ENCODE assay signal across 18 cellular contexts in genomic region chr1:29470788-29471119, GRCh38.
A peak's percentile ranks its signal among the peaks of the same experiment; 100 is the strongest.
DNase-seq lines count a peak whose midpoint lies in the region; ATAC-seq, FAIRE-seq and TF ChIP-seq lines count a peak whose summit lies in the region.
"Had no signal": no experiment of that assay in that cellular context is flagged by ENCODE, and none has a peak within 500 bp of the region (broad histone marks: within the 10 kb centered on the region; RNA-seq: fewer than 3 reads in every experiment).

No MANE protein-coding gene starts in this region.

- no peak overlapping the region for H2BK12ac ChIP-seq in neuronal stem cell (ENCODE audit: low read length)

- H3K4me2 ChIP-seq in HepG2 (ENCODE audit: low read depth, low read length) (peak overlapping the region; percentile 65), neuronal stem cell (ENCODE audit: insufficient read depth, low read length, poor library complexity, severe bottlenecking) (no peak overlapping the region)
- H3K4me2 ChIP-seq: A549 had no signal

- H3K18ac ChIP-seq in neuronal stem cell (ENCODE audit: low read length), result no peak overlapping the region

- ATAC-seq in HepG2, result no peak
- ATAC-seq in right lobe of liver, result no peak
- ATAC-seq: A549, GM12878 had no signal

- H3K36me3 Mint-ChIP-seq in glutamatergic neuron (ENCODE audit: unreplicated experiment), result peaks cover 6% of the 10 kb centered on the region
- H3K36me3 Mint-ChIP-seq: CD4-positive, alpha-beta memory T cell had no signal

- no peak overlapping the region for H3K4ac ChIP-seq in neuronal stem cell (ENCODE audit: low read length)

- no peaks in the 10 kb centered on the region for H3K36me3 ChIP-seq in HepG2 (replicated peaks in 1 of 2; ENCODE audit: control insufficient read depth in 1 of 2, insufficient read depth in 2 of 2, low read length in 2 of 2)
- H3K36me3 ChIP-seq in right lobe of liver, result no peaks in the 10 kb centered on the region
- no peaks in the 10 kb centered on the region for H3K36me3 ChIP-seq in neuronal stem cell (replicated peaks in 1 of 2; ENCODE audit: control insufficient read depth in 2 of 2, insufficient read depth in 2 of 2, low read length in 2 of 2)
- H3K36me3 ChIP-seq: BE2C had no signal

- no TSS peak for BruUV-seq in HepG2 (replicated peaks; lab: Mats Ljungman, UMichigan)

- peaks cover 13% of the 10 kb centered on the region for H3K9me3 Mint-ChIP-seq in glutamatergic neuron (ENCODE audit: unreplicated experiment)

- no peak overlapping the region for H3K23ac ChIP-seq in neuronal stem cell (ENCODE audit: low read depth, low read length, poor library complexity)

- H3K79me1 ChIP-seq in neuronal stem cell (ENCODE audit: low read depth, low read length), result no peaks in the 10 kb centered on the region

- no peaks in the 10 kb centered on the region for H3K9me3 ChIP-seq in HepG2 (ENCODE audit: low read length)
- H3K9me3 ChIP-seq in right lobe of liver, result no peaks in the 10 kb centered on the region
- no peaks in the 10 kb centered on the region for H3K9me3 ChIP-seq in neuronal stem cell (replicated peaks in 1 of 2; ENCODE audit: control insufficient read depth in 2 of 2, insufficient read depth in 1 of 2, low read depth in 1 of 2, low read length in 2 of 2)
- H3K9me3 ChIP-seq: A549, BE2C had no signal

- TF ChIP-seq POLR2A in HepG2 (IDR thresholded peaks at IDR 0.05; ENCODE audit: insufficient read depth in 1 of 2, low read depth in 2 of 2, low read length in 2 of 2) (no peak), right lobe of liver (IDR thresholded peaks at IDR 0.05) (no peak)

- no peaks in the 10 kb centered on the region for H4K20me1 ChIP-seq in HepG2 (ENCODE audit: insufficient read depth, low read length)

- H3K9ac ChIP-seq in HepG2 (ENCODE audit: insufficient read depth, low read depth, low read length) (no peak overlapping the region), neuronal stem cell (ENCODE audit: low read depth, low read length, poor library complexity) (no peak overlapping the region)
- H3K9ac ChIP-seq: GM23248 had no signal

- H2AK5ac ChIP-seq in neuronal stem cell (ENCODE audit: low read depth, low read length), result no peak overlapping the region

- H2BK120ac ChIP-seq in neuronal stem cell (ENCODE audit: low read depth, low read length), result no peak overlapping the region

- H2AFZ ChIP-seq in HepG2 (ENCODE audit: low read length) (no peak overlapping the region), neuronal stem cell (ENCODE audit: low read length) (no peak overlapping the region)
- H2AFZ ChIP-seq: GM23248 had no signal

- TF ChIP-seq RAD21 in HepG2 (CRISPR knock-in tag; IDR thresholded peaks at IDR 0.05), result no peak

- H4K91ac ChIP-seq in neuronal stem cell (ENCODE audit: low read depth, low read length, poor library complexity), result no peak overlapping the region

- H2BK15ac ChIP-seq in neuronal stem cell (ENCODE audit: low read length), result no peak overlapping the region

- TF ChIP-seq EP300 in HepG2 (IDR thresholded peaks at IDR 0.05; ENCODE audit: low read depth in 2 of 2, low read length in 2 of 2) (no peak), HepG2 (CRISPR knock-in tag; IDR thresholded peaks at IDR 0.05; ENCODE audit: borderline replicate concordance) (no peak)

- FAIRE-seq in HepG2 (lab: Jason Lieb, UNC), result no peak
- FAIRE-seq: A549, GM12878, GM18507, H54 had no signal

- no peak for DNase-seq in HepG2 (ENCODE audit: low spot score)
- no peak for DNase-seq in right lobe of liver
- DNase-seq in glutamatergic neuron, result no peak
- no peak for DNase-seq in neuronal stem cell (ENCODE audit: low spot score)
- no peak for DNase-seq in globus pallidus (ENCODE audit: low spot score)
- DNase-seq in amniotic stem cell (lab: John Stamatoyannopoulos, UW), result no peak
- DNase-seq in HPDE6-E6E7 (ENCODE audit: extremely low spot score), result no peak
- DNase-seq: CD4-positive, alpha-beta memory T cell; DMS79; GM23248; IMR-90 had no signal

- TF ChIP-seq CTCF in HepG2 (CRISPR knock-in tag; IDR thresholded peaks at IDR 0.05) (no peak), right lobe of liver (IDR thresholded peaks at IDR 0.05) (no peak), glutamatergic neuron (IDR thresholded peaks at IDR 0.05; ENCODE audit: partially characterized antibody, unreplicated experiment) (no peak)

- no peak overlapping the region for H3K14ac ChIP-seq in neuronal stem cell (ENCODE audit: low read length)

- intact Hi-C loops in HepG2 (cut with micrococcal nuclease; ENCODE audit: unreplicated experiment) (no loop called here), right lobe of liver (cut with DNase I) (no loop called here)

- in situ Hi-C loops in HepG2 (cut with HindIII; ENCODE audit: extremely low pct_ligation_motif_present, low pct_unique_long_range_greater_than_20kb), result no loop called here

- no peaks in the 10 kb centered on the region for H3K27me3 ChIP-seq in HepG2 (ENCODE audit: control insufficient read depth in 1 of 2, insufficient read depth in 2 of 2, low read length in 2 of 2)
- no peaks in the 10 kb centered on the region for H3K27me3 ChIP-seq in right lobe of liver
- peaks cover 0 to 20% (median 0%) of the 10 kb centered on the region in 3 experiments for H3K27me3 ChIP-seq in neuronal stem cell (ENCODE audit: control insufficient read depth in 3 of 3, insufficient read depth in 3 of 3, low read depth in 1 of 3, low read length in 3 of 3)
- H3K27me3 ChIP-seq: BE2C had no signal

- H3K27ac Mint-ChIP-seq in glutamatergic neuron (ENCODE audit: unreplicated experiment), result peak overlapping the region; percentile 86
- H3K27ac Mint-ChIP-seq: CD4-positive, alpha-beta memory T cell had no signal

- H3K4me1 ChIP-seq in HepG2 (ENCODE audit: insufficient read depth, low read length), result peaks cover 70% of the 10 kb centered on the region
- H3K4me1 ChIP-seq in right lobe of liver, result peaks cover 0 to 28% (median 0%) of the 10 kb centered on the region in 4 donors
- peaks cover 0 to 2% of the 10 kb centered on the region in 2 donors for H3K4me1 ChIP-seq in neuronal stem cell (ENCODE audit: control insufficient read depth in 2 of 2, insufficient read depth in 1 of 2, low read depth in 1 of 2, low read length in 2 of 2)
- H3K4me1 ChIP-seq: A549 had no signal

- H3K27ac ChIP-seq in HepG2 (ENCODE audit: extremely low read length, insufficient read depth, low read length) (no peak overlapping the region), right lobe of liver (no peak overlapping the region), neuronal stem cell (replicated peaks; ENCODE audit: low read length) (no peak overlapping the region)
- H3K27ac ChIP-seq: A549, C4-2B, GM23248, HL-60 had no signal

- peaks cover 47% of the 10 kb centered on the region for H3K4me1 Mint-ChIP-seq in glutamatergic neuron (ENCODE audit: low read depth, unreplicated experiment)
- H3K4me1 Mint-ChIP-seq: CD4-positive, alpha-beta memory T cell had no signal

- no peaks in the 10 kb centered on the region for H3K79me2 ChIP-seq in HepG2 (ENCODE audit: insufficient read depth, low read length)

- H2BK5ac ChIP-seq in neuronal stem cell (ENCODE audit: low read length), result peak overlapping the region; percentile 39

- CTCF ChIA-PET in HepG2 (lab: Yijun Ruan, JAX; ENCODE audit: low intra/inter-chr PET ratio, low total read pairs), result no interaction called here

- POLR2A ChIA-PET in HepG2 (lab: Yijun Ruan, JAX), result no interaction called here

- H3K27me3 Mint-ChIP-seq in glutamatergic neuron (ENCODE audit: unreplicated experiment), result peaks cover 10% of the 10 kb centered on the region

- peak overlapping the region; percentile 39 for H3K4me3 Mint-ChIP-seq in glutamatergic neuron (ENCODE audit: unreplicated experiment)
- H3K4me3 Mint-ChIP-seq: CD4-positive, alpha-beta memory T cell had no signal

- H3K4me3 ChIP-seq in HepG2 (replicated peaks in 1 of 3; ENCODE audit: insufficient read depth in 1 of 3, low read depth in 2 of 3, low read length in 3 of 3), result peak overlapping the region in 1 of 3 experiments; percentile 24; a peak in 1 of 6 replicates
- no peak overlapping the region for H3K4me3 ChIP-seq in right lobe of liver
- H3K4me3 ChIP-seq in neuronal stem cell (ENCODE audit: low read length in 2 of 2), result no peak overlapping the region
- H3K4me3 ChIP-seq: A549, GM12878, GM23248 had no signal

- WGBS in HepG2 (ENCODE audit: low lambda C conversion rate), result 38% methylated on average over 7 of the region's 10 CpGs
- WGBS in right lobe of liver (ENCODE audit: insufficient coverage, low coverage, low lambda C conversion rate, missing lambda C conversion rate), result 78% methylated on average over 8 of the region's 10 CpGs
- WGBS in neuronal stem cell (ENCODE audit: extremely low coverage in 2 of 2, insufficient read length in 2 of 2, insufficient replicate concordance in 1 of 2), 2 donors, result no CpG with 5 or more reads among the region's 10 CpGs

- peak overlapping the region; percentile 87 for H4K8ac ChIP-seq in neuronal stem cell (ENCODE audit: low read depth, low read length)

TF ChIP-seq in HepG2, 621 proteins besides CTCF, POLR2A, EP300 and RAD21:
- no peak for TF ChIP-seq ZNF441 (CRISPR knock-in tag; IDR thresholded peaks at IDR 0.05; ENCODE audit: borderline replicate concordance)
- 0 out of 2 replicates have a peak, but pooled peaks have one; percentile 15 for TF ChIP-seq HDAC2 (CRISPR knock-in tag; IDR thresholded peaks at IDR 0.05)
- TF ChIP-seq ZNF768 (CRISPR knock-in tag; IDR thresholded peaks at IDR 0.05), result peak; percentile 74; the same call in 1 of the 2 replicates
- peak; percentile 77 for TF ChIP-seq ZNF629 (CRISPR knock-in tag; conservative IDR thresholded peaks at IDR 0.05)
- TF ChIP-seq ADNP (CRISPR knock-in tag; IDR thresholded peaks at IDR 0.05), result no peak
- 0 out of 2 replicates have a peak, but pooled peaks have one; percentile 4 for TF ChIP-seq HNRNPL (IDR thresholded peaks at IDR 0.05; ENCODE audit: low read depth, low read length)
